ENCODE assay signal across 12 cellular contexts in the genomic region with DNA sequence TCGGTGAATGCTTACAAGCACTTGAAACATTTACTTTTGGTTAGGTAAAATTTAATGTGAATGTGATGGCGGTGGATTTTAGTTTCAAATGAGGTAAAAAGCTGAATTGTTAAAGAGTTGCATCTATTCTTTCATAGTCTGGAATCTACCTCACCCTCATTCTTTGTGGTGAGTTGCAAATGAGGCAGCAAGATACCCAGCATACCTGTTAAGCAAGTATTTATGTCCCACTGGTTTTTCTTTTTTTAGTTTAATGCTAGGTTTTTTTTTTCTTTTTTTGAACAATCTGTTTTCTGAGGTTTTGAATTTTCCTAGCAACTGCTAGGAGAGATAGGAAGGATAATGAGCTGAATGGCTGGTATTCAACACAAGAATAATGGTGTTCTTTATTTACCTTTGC.
DNase-seq lines count a peak whose midpoint lies in the region; ATAC-seq and TF ChIP-seq lines count a peak whose summit lies in the region.
"Had no signal": no experiment of that assay in that cellular context is flagged by ENCODE, and none has a peak within 500 bp of the region (broad histone marks: within the 10 kb centered on the region; RNA-seq: fewer than 3 reads in every experiment).

No MANE protein-coding gene starts in this region.

- ATAC-seq in GM21526 (IDR thresholded peaks at IDR 0.05; ENCODE audit: low FRiP score, unreplicated experiment) = no peak
- ATAC-seq: activated naive CD4-positive, alpha-beta T cell treated with anti-CD3 and anti-CD28 coated beads, Interleukin-2, amount 50 U/mL, for 72 hours; stimulated activated naive CD8-positive, alpha-beta T cell treated with anti-CD3 and anti-CD28 coated beads, Interleukin-15, amount 100 ng/mL, for 72 hours had no signal

- H3K27ac ChIP-seq in esophagus squamous epithelium (peak overlapping the region in 3 of 4 donors; percentile 68 to 84 (median 83)), sigmoid colon (no peak overlapping the region)
- H3K27ac ChIP-seq: HL-60, neural progenitor cell had no signal

- peaks cover 0 to 51% (median 0%) of the 10 kb centered on the region in 3 donors for H3K4me1 ChIP-seq in esophagus squamous epithelium
- peaks cover 0 to 6% (median 0%) of the 10 kb centered on the region in 4 donors for H3K4me1 ChIP-seq in sigmoid colon

- intact Hi-C loops in esophagus squamous epithelium (cut with DNase I) (no loop called here), sigmoid colon (cut with DNase I) (no loop called here)

- no peak for TF ChIP-seq CTCF in esophagus squamous epithelium (IDR thresholded peaks at IDR 0.05)
- TF ChIP-seq CTCF in sigmoid colon (IDR thresholded peaks at IDR 0.05) = no peak

- 38 to 68% methylated on average over 2 of the region's 2 CpGs for WGBS in esophagus squamous epithelium, 2 donors
- WGBS in sigmoid colon, 2 donors = 79 to 94% methylated on average over 2 of the region's 2 CpGs

- DNase-seq in HT-29 (ENCODE audit: low spot score) (peak; percentile 5), NCI-H748 treated with DMSO at 0.1 percent for 48 hours (lab: John Stamatoyannopoulos, UW) (peak; percentile 9), esophagus squamous epithelium (lab: John Stamatoyannopoulos, UW) (no peak), renal cortical epithelial cell (ENCODE audit: low read depth) (peak; percentile 70), sigmoid colon (no peak)
- no peak for DNase-seq in activated CD4-positive, CD25-positive, alpha-beta regulatory T cell (lab: John Stamatoyannopoulos, UW)
- DNase-seq: glutamatergic neuron; stimulated activated naive CD8-positive, alpha-beta T cell treated with anti-CD3 and anti-CD28 coated beads, Interleukin-15, amount 100 ng/mL, for 72 hours had no signal

- no peaks in the 10 kb centered on the region for H3K9me3 ChIP-seq in esophagus squamous epithelium
- no peaks in the 10 kb centered on the region for H3K9me3 ChIP-seq in sigmoid colon

- H3K27me3 ChIP-seq in esophagus squamous epithelium (no peaks in the 10 kb centered on the region), sigmoid colon (no peaks in the 10 kb centered on the region)
- H3K27me3 ChIP-seq: neural progenitor cell had no signal

- TF ChIP-seq POLR2A in esophagus squamous epithelium (IDR thresholded peaks at IDR 0.05) = no peak
- TF ChIP-seq POLR2A in sigmoid colon (IDR thresholded peaks at IDR 0.05) = no peak

- H3K36me3 ChIP-seq in esophagus squamous epithelium (no peaks in the 10 kb centered on the region), sigmoid colon (no peaks in the 10 kb centered on the region)
- H3K36me3 ChIP-seq: neural progenitor cell had no signal

- H3K4me3 ChIP-seq in esophagus squamous epithelium (no peak overlapping the region), sigmoid colon (no peak overlapping the region)
- H3K4me3 ChIP-seq: neural progenitor cell had no signal

- TF ChIP-seq EP300 in sigmoid colon (IDR thresholded peaks at IDR 0.05) = no peak

Comparison
In these comparisons a context has a peak if more than half of its experiments do, and no peak if none do; other contexts are left out.
1. DNase-seq: peak in HT-29 (single experiment), NCI-H748 treated with DMSO at 0.1 percent for 48 hours (single experiment) and renal cortical epithelial cell (single experiment); none in esophagus squamous epithelium (single experiment), sigmoid colon (single experiment) and activated CD4-positive, CD25-positive, alpha-beta regulatory T cell (0 of 4).
2. H3K27ac ChIP-seq: peak in esophagus squamous epithelium (3 of 4); none in sigmoid colon (0 of 4).